In genomic region chr13:99486996-99487395, GRCh38 we compare ENCODE assay signal across 21 cellular contexts.
"Had no signal": no experiment of that assay in that cellular context is flagged by ENCODE, and none has a peak within 500 bp of the region (broad histone marks: within the 10 kb centered on the region; RNA-seq: fewer than 3 reads in every experiment).

No MANE protein-coding gene starts in this region.

- H3K4me2 ChIP-seq: PC-9 had no signal

- H3K36me3 ChIP-seq: breast epithelium, MG63 had no signal

- H3K4me3 ChIP-seq: breast epithelium, MG63, PC-9 had no signal

- H2AFZ ChIP-seq: PC-9 had no signal

- H3K27ac ChIP-seq: breast epithelium, PC-9 had no signal

- H3K9me3 ChIP-seq: breast epithelium, MG63 had no signal

- H3K4me1 ChIP-seq: breast epithelium had no signal

- ATAC-seq: T-helper 17 cell had no signal

- DNase-seq: activated CD4-positive, alpha-beta memory T cell treated with anti-CD3 and anti-CD28 coated beads, Interleukin-2, amount 10 ng/mL, durations not matched to agents 7 days and 5 days; activated CD4-positive, alpha-beta T cell treated with anti-CD3 and anti-CD28 coated beads, Interleukin-2, amount 50 U/mL, for 1 hour; activated CD4-positive, CD25-positive, alpha-beta regulatory T cell; activated CD8-positive, alpha-beta memory T cell treated with anti-CD3 and anti-CD28 coated beads, Interleukin-2, amount 50 U/mL, for 48 hours; activated effector memory CD4-positive, alpha-beta T cell treated with Interleukin-2 at 50 U/mL for 16 hours; activated naive CD4-positive, alpha-beta T cell; activated T-cell treated with anti-CD3 and anti-CD28 coated beads, Interleukin-2, amount 50 U/mL, for 1 hour; aorta; caudate nucleus; KG1; MG63; NCI-H146; NCI-H187 treated with DMSO at 0.1 percent for 48 hours; NCI-H2081 treated with DMSO at 0.1 percent for 48 hours; NCI-H446; NCI-H524; PC-9; SHP77 treated with DMSO at 0.1 percent for 48 hours; T-helper 17 cell; T-helper 9 cell had no signal

- H3K27me3 ChIP-seq: breast epithelium, MG63 had no signal
